In the genomic region with DNA sequence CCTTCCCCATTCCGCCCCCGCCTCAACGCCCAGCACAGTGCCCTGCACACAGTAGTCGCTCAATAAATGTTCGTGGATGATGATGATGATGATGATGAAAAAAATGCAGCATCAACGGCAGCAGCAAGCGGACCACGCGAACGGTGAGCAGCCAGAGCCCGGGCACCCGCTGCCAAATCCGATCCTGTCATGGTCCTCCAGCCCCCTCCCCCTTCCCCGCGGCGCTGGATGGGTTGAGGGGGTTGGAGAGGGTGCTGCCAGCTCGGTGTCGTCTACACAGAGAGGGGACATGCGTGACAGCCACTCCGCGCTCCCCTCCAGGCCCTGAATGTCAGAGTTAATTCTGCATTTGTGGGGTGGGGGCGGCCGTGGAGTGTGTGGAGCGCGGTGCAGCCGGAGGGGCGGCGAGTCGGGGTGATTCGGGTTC, we compare ENCODE assay signal across 8 cellular contexts. TPM values are rescaled to one million over a fixed set of nuclear protein-coding genes. Genes with fewer than 3 reads are reported as not detected.
A peak's percentile ranks its signal among the peaks of the same experiment; 100 is the strongest.
DNase-seq lines count a peak whose midpoint lies in the region; ATAC-seq and TF ChIP-seq lines count a peak whose summit lies in the region.

No MANE protein-coding gene starts in this region.

- H3K36me3 ChIP-seq in left lung (no peaks in the 10 kb centered on the region), stomach (no peaks in the 10 kb centered on the region)

- H3K27me3 ChIP-seq in left lung (peaks cover 5 to 87% of the 10 kb centered on the region in 2 donors), stomach (peaks cover 0 to 46% (median 24%) of the 10 kb centered on the region in 3 donors)

- no peak for TF ChIP-seq POLR2A in stomach (IDR thresholded peaks at IDR 0.05)

- H3K27ac ChIP-seq in left lung (no peak overlapping the region), stomach (peak overlapping the region in 2 of 5 donors; percentile 24 to 47)

- no peaks in the 10 kb centered on the region for H3K9me3 ChIP-seq in left lung
- H3K9me3 ChIP-seq in stomach = no peaks in the 10 kb centered on the region

- ATAC-seq in left lung (peak; percentile 2), GM19035 (IDR thresholded peaks at IDR 0.05; ENCODE audit: unreplicated experiment) (no peak)

- TF ChIP-seq EP300 in stomach (IDR thresholded peaks at IDR 0.05) = no peak

- TF ChIP-seq CTCF in left lung (IDR thresholded peaks at IDR 0.05) (no peak), stomach (IDR thresholded peaks at IDR 0.05) (no peak)

- H3K4me1 ChIP-seq in left lung (peaks cover 3 to 17% of the 10 kb centered on the region in 2 donors), stomach (peaks cover 19 to 58% (median 32%) of the 10 kb centered on the region in 4 donors)

- H3K4me3 ChIP-seq in left lung = peak overlapping the region; percentile 36 to 42
- H3K4me3 ChIP-seq in stomach = peak overlapping the region; percentile 43 to 50 (median 47)

- DNase-seq in NCI-H146 (lab: John Stamatoyannopoulos, UW) = peak; percentile 15
- no peak for DNase-seq in NCI-H146 treated with DMSO at 0.1 percent for 48 hours (lab: John Stamatoyannopoulos, UW; ENCODE audit: unreplicated experiment)
- peak; percentile 22 for DNase-seq in astrocyte of the hippocampus (ENCODE audit: low read depth, low spot score)
- DNase-seq in left lung = no peak
- DNase-seq in stomach = no peak
- DNase-seq in kidney tubule cell (ENCODE audit: low spot score) = no peak
- DNase-seq in DMS153 treated with DMSO at 0.1 percent for 48 hours (lab: John Stamatoyannopoulos, UW; ENCODE audit: unreplicated experiment) = no peak

- 1 to 3% (median 2%) methylated on average over 9 to 30 of the region's 30 CpGs for WGBS in stomach, 5 donors

- intact Hi-C loops in left lung (cut with DNase I) (no loop called here), stomach (cut with DNase I; ENCODE audit: low total_unique reads) (no loop called here)

RNA-seq across cellular contexts. Expression of gene CACNA1D, which starts 0.7 kb away (rescaled TPM):
- total RNA-seq in left lung (10 to 100 TPM; 32.6 to 58.2 TPM), stomach (10 to 100 TPM in 4 of 5 donors, 1 to 10 TPM in 1; 5.2 to 36.5 (median 20.4) TPM)
- polyA plus RNA-seq in stomach = under 1 TPM; 0.31 to 0.85 (median 0.61) TPM

Comparison
In these comparisons a context has a peak if more than half of its experiments do, and no peak if none do; other contexts are left out.
1. DNase-seq: peak in NCI-H146 (single experiment) and astrocyte of the hippocampus (single experiment); none in NCI-H146 treated with DMSO at 0.1 percent for 48 hours (single experiment), left lung (0 of 2), stomach (single experiment), kidney tubule cell (single experiment) and DMS153 treated with DMSO at 0.1 percent for 48 hours (single experiment).